ENCODE assay signal across 15 cellular contexts in the genomic region with DNA sequence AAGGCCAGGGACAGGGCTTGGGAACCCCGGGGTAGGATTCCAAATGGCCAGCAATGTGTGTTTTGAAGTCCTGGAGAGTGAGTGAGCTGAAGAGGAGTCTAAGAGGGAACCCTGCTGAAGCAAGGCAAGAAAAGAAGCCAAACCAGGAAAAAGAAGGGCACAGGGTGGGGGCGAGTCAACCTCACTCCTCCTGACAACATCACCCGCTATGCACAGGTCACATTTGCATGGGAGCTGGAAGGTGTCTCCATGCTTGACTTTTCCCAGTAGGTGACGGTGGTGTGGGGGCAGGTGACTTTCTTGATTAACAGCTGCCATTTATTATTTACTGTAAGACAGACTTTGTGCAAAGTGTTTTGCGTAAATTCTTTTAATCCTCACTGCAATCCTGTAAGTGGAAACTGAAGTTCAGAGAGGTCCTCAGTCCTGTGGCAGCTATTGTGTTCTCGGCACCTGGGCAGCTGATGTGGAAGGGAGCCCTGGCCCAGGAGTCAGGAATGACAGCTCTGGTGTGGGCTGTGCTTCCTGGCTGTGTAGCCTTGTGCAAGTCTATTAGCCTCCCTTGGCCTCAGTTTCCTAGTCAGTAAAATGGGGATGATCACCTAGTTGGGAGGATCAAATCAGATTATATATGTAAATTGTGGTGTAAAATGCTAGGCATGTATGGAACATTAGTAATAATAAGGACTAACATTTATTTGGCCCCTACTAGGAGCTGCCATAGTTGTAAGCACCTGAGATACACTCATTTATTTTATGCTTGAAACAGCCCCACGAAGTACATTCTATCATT.
A peak's percentile ranks its signal among the peaks of the same experiment; 100 is the strongest.
DNase-seq lines count a peak whose midpoint lies in the region; ATAC-seq, FAIRE-seq and TF ChIP-seq lines count a peak whose summit lies in the region.
"Had no signal": no experiment of that assay in that cellular context is flagged by ENCODE, and none has a peak within 500 bp of the region (broad histone marks: within the 10 kb centered on the region; RNA-seq: fewer than 3 reads in every experiment).

No MANE protein-coding gene starts in this region.

- peak overlapping the region; percentile 77 for H3K27ac Mint-ChIP-seq in activated CD4-positive, alpha-beta T cell treated with anti-CD3 and anti-CD28 coated beads, Interleukin-2, amount 10 ng/mL, durations not matched to agents 7 days and 5 days
- peak overlapping the region; percentile 56 for H3K27ac Mint-ChIP-seq in central memory CD8-positive, alpha-beta T cell (ENCODE audit: low read depth)
- H3K27ac Mint-ChIP-seq in neural crest cell (ENCODE audit: unreplicated experiment): peak overlapping the region; percentile 83
- H3K27ac Mint-ChIP-seq: IgD-negative memory B cell had no signal

- H3K36me3 ChIP-seq in Karpas-422 (ENCODE audit: insufficient read depth, low read length) (no peaks in the 10 kb centered on the region), small intestine (ENCODE audit: control insufficient read depth in 2 of 2, insufficient read depth in 2 of 2, low read length in 2 of 2) (no peaks in the 10 kb centered on the region)
- H3K36me3 ChIP-seq: pancreas had no signal

- peak overlapping the region; percentile 4 for H3K4me3 Mint-ChIP-seq in activated CD4-positive, alpha-beta T cell treated with anti-CD3 and anti-CD28 coated beads, Interleukin-2, amount 10 ng/mL, durations not matched to agents 7 days and 5 days
- H3K4me3 Mint-ChIP-seq in central memory CD8-positive, alpha-beta T cell: peak overlapping the region; percentile 68
- peak overlapping the region; percentile 12 for H3K4me3 Mint-ChIP-seq in neural crest cell

- no peak overlapping the region for H3K4me3 ChIP-seq in Karpas-422 (ENCODE audit: low read length)
- peak overlapping the region in 1 of 2 donors; percentile 14 for H3K4me3 ChIP-seq in small intestine (ENCODE audit: low read depth in 1 of 2, low read length in 2 of 2)
- H3K4me3 ChIP-seq: lung, pancreas had no signal

- H3K79me2 ChIP-seq in Karpas-422 (ENCODE audit: low read length): no peaks in the 10 kb centered on the region

- FAIRE-seq in small intestine (lab: Jason Lieb, UNC): no peak
- FAIRE-seq: pancreas had no signal

- H3K4me2 ChIP-seq in Karpas-422 (ENCODE audit: low read depth, low read length, poor library complexity, severe bottlenecking): peak overlapping the region; percentile 54

- no peaks in the 10 kb centered on the region for H4K20me1 ChIP-seq in Karpas-422 (ENCODE audit: insufficient read depth, low read depth, low read length)

- H3K27ac ChIP-seq in Karpas-422 (ENCODE audit: low read length): no peak overlapping the region
- no peak overlapping the region for H3K27ac ChIP-seq in small intestine (ENCODE audit: low read depth in 1 of 2, low read length in 1 of 2)
- H3K27ac ChIP-seq: pancreas, VCaP had no signal

- H3K9me2 ChIP-seq in Karpas-422 (replicated peaks; ENCODE audit: insufficient read depth, low read length): no peaks in the 10 kb centered on the region

- ATAC-seq in central memory CD8-positive, alpha-beta T cell (replicated peaks; ENCODE audit: extremely low read depth, poor library complexity, severe bottlenecking): no peak
- ATAC-seq in omental fat pad (ENCODE audit: low FRiP score): no peak
- ATAC-seq: esophagus mucosa had no signal

- no peak overlapping the region for H3K9ac ChIP-seq in Karpas-422 (ENCODE audit: low read length)

- H3K9me3 ChIP-seq in Karpas-422 (ENCODE audit: low read length): no peaks in the 10 kb centered on the region
- H3K9me3 ChIP-seq in small intestine (ENCODE audit: control insufficient read depth, low read depth): no peaks in the 10 kb centered on the region
- H3K9me3 ChIP-seq: pancreas had no signal

- DNase-seq in activated CD4-positive, alpha-beta T cell treated with anti-CD3 and anti-CD28 coated beads, Interleukin-2, amount 10 ng/mL, durations not matched to agents 7 days and 5 days: no peak
- DNase-seq in activated CD4-positive, alpha-beta T cell treated with anti-CD3 and anti-CD28 coated beads, Interleukin-2, amount 50 U/mL, for 4 hours: no peak
- DNase-seq in Karpas-422 (no peak), neural crest cell (ENCODE audit: low read depth, low spot score) (no peak), cerebellar cortex (ENCODE audit: low spot score) (no peak), small intestine (no peak), omental fat pad (ENCODE audit: low spot score) (no peak)
- DNase-seq in central memory CD8-positive, alpha-beta T cell (ENCODE audit: low spot score in 2 of 2): no peak
- DNase-seq: NCI-H187, NCI-H526 treated with DMSO at 0.1 percent for 48 hours, pancreas had no signal

- H3K4me1 Mint-ChIP-seq in activated CD4-positive, alpha-beta T cell treated with anti-CD3 and anti-CD28 coated beads, Interleukin-2, amount 10 ng/mL, durations not matched to agents 7 days and 5 days: peaks cover 71% of the 10 kb centered on the region
- peaks cover 56% of the 10 kb centered on the region for H3K4me1 Mint-ChIP-seq in central memory CD8-positive, alpha-beta T cell
- peaks cover 58% of the 10 kb centered on the region for H3K4me1 Mint-ChIP-seq in neural crest cell

- H3K4me1 ChIP-seq in Karpas-422 (ENCODE audit: low read length): peaks cover 26% of the 10 kb centered on the region
- H3K4me1 ChIP-seq in small intestine (ENCODE audit: control insufficient read depth in 2 of 2, insufficient read depth in 1 of 2, low read depth in 1 of 2, low read length in 1 of 2): peaks cover 0 to 3% of the 10 kb centered on the region in 2 donors

- POLR2A ChIA-PET in activated CD4-positive, alpha-beta T cell treated with anti-CD3 and anti-CD28 coated beads, Interleukin-2, amount 10 ng/mL, durations not matched to agents 7 days and 5 days (lab: Charles Lee): interaction anchor here (0.7 kb wide), 1 partner anchor 180 kb away, joined by 4 read pairs; no protein-coding TSS in a partner anchor

- H3K9me3 Mint-ChIP-seq in activated CD4-positive, alpha-beta T cell treated with anti-CD3 and anti-CD28 coated beads, Interleukin-2, amount 10 ng/mL, durations not matched to agents 7 days and 5 days: no peaks in the 10 kb centered on the region
- no peaks in the 10 kb centered on the region for H3K9me3 Mint-ChIP-seq in central memory CD8-positive, alpha-beta T cell
- H3K9me3 Mint-ChIP-seq in neural crest cell: no peaks in the 10 kb centered on the region
- H3K9me3 Mint-ChIP-seq: IgD-negative memory B cell had no signal

- H3K27me3 Mint-ChIP-seq in activated CD4-positive, alpha-beta T cell treated with anti-CD3 and anti-CD28 coated beads, Interleukin-2, amount 10 ng/mL, durations not matched to agents 7 days and 5 days: peaks cover 2% of the 10 kb centered on the region
- no peaks in the 10 kb centered on the region for H3K27me3 Mint-ChIP-seq in central memory CD8-positive, alpha-beta T cell
- no peaks in the 10 kb centered on the region for H3K27me3 Mint-ChIP-seq in neural crest cell (ENCODE audit: low read depth)

- H3K27me3 ChIP-seq in Karpas-422 (ENCODE audit: low read length): no peaks in the 10 kb centered on the region
- H3K27me3 ChIP-seq in small intestine (ENCODE audit: control insufficient read depth in 2 of 2, insufficient read depth in 2 of 2, low read length in 2 of 2): no peaks in the 10 kb centered on the region
- H3K27me3 ChIP-seq: pancreas had no signal

- peaks cover 2% of the 10 kb centered on the region for H3K36me3 Mint-ChIP-seq in activated CD4-positive, alpha-beta T cell treated with anti-CD3 and anti-CD28 coated beads, Interleukin-2, amount 10 ng/mL, durations not matched to agents 7 days and 5 days (ENCODE audit: low read depth)
- H3K36me3 Mint-ChIP-seq in central memory CD8-positive, alpha-beta T cell (ENCODE audit: insufficient read depth): peaks cover 2% of the 10 kb centered on the region
- H3K36me3 Mint-ChIP-seq in neural crest cell (ENCODE audit: low read depth): no peaks in the 10 kb centered on the region
- H3K36me3 Mint-ChIP-seq: IgD-negative memory B cell had no signal

- 82 to 88% (median 83%) methylated on average over 7 of the region's 7 CpGs for WGBS in small intestine, 3 donors

- CTCF ChIA-PET in activated CD4-positive, alpha-beta T cell treated with anti-CD3 and anti-CD28 coated beads, Interleukin-2, amount 10 ng/mL, durations not matched to agents 7 days and 5 days (lab: Charles Lee): interaction anchor here (0.8 to 7.5 kb wide), 6 partner anchors 11 to 52 kb away, joined by 3 to 71 read pairs (median 4); no protein-coding TSS in a partner anchor

- H2AFZ ChIP-seq in Karpas-422 (ENCODE audit: low read length): peak overlapping the region; percentile 74

- TF ChIP-seq CTCF in neural crest cell (conservative IDR thresholded peaks at IDR 0.05) (no peak), omental fat pad (IDR thresholded peaks at IDR 0.05) (no peak)

Comparison
In these comparisons a context has a peak if more than half of its experiments do, and no peak if none do; other contexts are left out.
1. H3K4me3 Mint-ChIP-seq: peak in every context shown above with its lines; median percentile 68 in central memory CD8-positive, alpha-beta T cell; 12 in neural crest cell; 4 in activated CD4-positive, alpha-beta T cell treated with anti-CD3 and anti-CD28 coated beads, Interleukin-2, amount 10 ng/mL, durations not matched to agents 7 days and 5 days.